In the genomic region with DNA sequence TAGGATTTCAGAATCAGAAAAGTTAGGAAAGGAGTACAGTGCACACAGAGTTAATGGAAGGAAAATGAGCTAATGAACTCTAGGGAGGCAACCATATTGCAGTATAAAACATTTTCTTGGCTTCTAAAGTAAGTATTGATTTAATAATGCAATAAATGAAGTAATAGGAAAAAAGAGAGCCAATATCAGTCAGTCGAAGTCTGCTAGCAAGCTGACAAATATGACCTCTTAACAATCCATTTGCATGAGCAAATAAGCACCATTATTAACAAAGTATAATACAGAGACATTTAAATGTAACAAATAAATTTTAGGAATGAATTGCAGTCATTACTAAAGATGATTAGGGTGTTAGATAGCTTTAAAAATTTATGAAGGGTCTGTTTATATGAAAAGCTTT, we compare ENCODE assay signal across 13 cellular contexts.
A peak's percentile ranks its signal among the peaks of the same experiment; 100 is the strongest.
DNase-seq lines count a peak whose midpoint lies in the region; ATAC-seq and TF ChIP-seq lines count a peak whose summit lies in the region.
"Had no signal": no experiment of that assay in that cellular context is flagged by ENCODE, and none has a peak within 500 bp of the region (broad histone marks: within the 10 kb centered on the region; RNA-seq: fewer than 3 reads in every experiment).

No MANE protein-coding gene starts in this region.

- CTCF ChIA-PET in IMR-90 (lab: Yijun Ruan, JAX) = no interaction called here
- CTCF ChIA-PET in activated CD8-positive, alpha-beta T cell treated with anti-CD3 and anti-CD28 coated beads for 36 hours (lab: Charles Lee) = no interaction called here

- no peak for TF ChIP-seq RAD21 in IMR-90 (IDR thresholded peaks at IDR 0.05; ENCODE audit: low read length)

- DNase-seq in IMR-90 (no peak), hepatocyte (ENCODE audit: low spot score) (no peak), vagina (ENCODE audit: extremely low spot score in 2 of 2) (no peak), NCI-H146 (lab: John Stamatoyannopoulos, UW) (no peak), left lung (no peak)
- DNase-seq in activated CD8-positive, alpha-beta T cell treated with anti-CD3 and anti-CD28 coated beads for 36 hours = no peak
- DNase-seq: Caco-2; CD8-positive, alpha-beta memory T cell; DMS53; GF-D8 had no signal

- intact Hi-C loops in IMR-90 (cut with micrococcal nuclease) = no loop called here
- intact Hi-C loops in vagina (cut with DNase I) = no loop called here
- intact Hi-C loops in left lung (cut with DNase I) = no loop called here
- intact Hi-C loops in activated CD8-positive, alpha-beta T cell treated with anti-CD3 and anti-CD28 coated beads for 36 hours (cut with micrococcal nuclease) = no loop called here

- H3K9ac ChIP-seq in IMR-90 (ENCODE audit: low read depth, low read length) = no peak overlapping the region
- no peak overlapping the region for H3K9ac ChIP-seq in rectal smooth muscle tissue (ENCODE audit: low read length)

- no peak overlapping the region for H3K4ac ChIP-seq in IMR-90 (ENCODE audit: low read depth, low read length)

- H3K18ac ChIP-seq in IMR-90 (ENCODE audit: low read depth, low read length) = peak overlapping the region; percentile 47

- peaks cover 3% of the 10 kb centered on the region for H3K79me2 ChIP-seq in hepatocyte

- H2BK120ac ChIP-seq in IMR-90 (ENCODE audit: low read depth, low read length) = no peak overlapping the region

- H3K56ac ChIP-seq in IMR-90 (ENCODE audit: extremely low read depth, insufficient read depth, low read length) = no peak overlapping the region

- ATAC-seq in IMR-90 (ENCODE audit: low read depth) (no peak), left lung (no peak)
- no peak for ATAC-seq in activated CD8-positive, alpha-beta T cell treated with anti-CD3 and anti-CD28 coated beads for 36 hours
- ATAC-seq: HCT116 had no signal

- H3K4me3 Mint-ChIP-seq in activated CD8-positive, alpha-beta T cell treated with anti-CD3 and anti-CD28 coated beads for 36 hours = no peak overlapping the region
- H3K4me3 Mint-ChIP-seq: CD14-positive monocyte; CD8-positive, alpha-beta memory T cell had no signal

- no peak overlapping the region for H3K23ac ChIP-seq in IMR-90 (ENCODE audit: low read depth, low read length)

- H3K4me1 ChIP-seq in IMR-90 (ENCODE audit: control insufficient read depth, insufficient read depth, low read length) = peaks cover 4% of the 10 kb centered on the region
- peaks cover 13% of the 10 kb centered on the region for H3K4me1 ChIP-seq in hepatocyte (ENCODE audit: insufficient read depth)
- peaks cover 27% of the 10 kb centered on the region for H3K4me1 ChIP-seq in rectal smooth muscle tissue (ENCODE audit: control insufficient read depth, insufficient read depth, low read length)
- H3K4me1 ChIP-seq in vagina = peaks cover 11% of the 10 kb centered on the region
- peaks cover 0 to 3% of the 10 kb centered on the region in 2 donors for H3K4me1 ChIP-seq in left lung
- H3K4me1 ChIP-seq: Caco-2 had no signal

- H2AFZ ChIP-seq in IMR-90 (replicated peaks; ENCODE audit: low read length, poor library complexity) (no peak overlapping the region), hepatocyte (no peak overlapping the region)

- H2BK15ac ChIP-seq in IMR-90 (ENCODE audit: low read depth, low read length) = no peak overlapping the region

- H3K9me3 Mint-ChIP-seq in activated CD8-positive, alpha-beta T cell treated with anti-CD3 and anti-CD28 coated beads for 36 hours = no peaks in the 10 kb centered on the region

- no peak for TF ChIP-seq POLR2A in IMR-90 (IDR thresholded peaks at IDR 0.05; ENCODE audit: low read depth, low read length)
- no peak for TF ChIP-seq POLR2A in vagina (IDR thresholded peaks at IDR 0.05)

- no peak for TF ChIP-seq CTCF in IMR-90 (conservative IDR thresholded peaks at IDR 0.05; ENCODE audit: low read depth, low read length)
- TF ChIP-seq CTCF in hepatocyte (IDR thresholded peaks at IDR 0.05; ENCODE audit: poor library complexity) = no peak
- TF ChIP-seq CTCF in vagina (IDR thresholded peaks at IDR 0.05) = no peak
- no peak for TF ChIP-seq CTCF in left lung (IDR thresholded peaks at IDR 0.05)
- TF ChIP-seq CTCF in activated CD8-positive, alpha-beta T cell treated with anti-CD3 and anti-CD28 coated beads for 36 hours (IDR thresholded peaks at IDR 0.05) = no peak

- no peak overlapping the region for H4K91ac ChIP-seq in IMR-90 (ENCODE audit: insufficient read depth, low read depth, low read length)

- no peaks in the 10 kb centered on the region for H3K9me1 ChIP-seq in IMR-90 (ENCODE audit: insufficient read depth, low read length)

- no peak overlapping the region for H4K5ac ChIP-seq in IMR-90 (ENCODE audit: low read depth, low read length)

- POLR2A ChIA-PET in IMR-90 (lab: Charles Lee; ENCODE audit: unreplicated experiment) = no interaction called here
- POLR2A ChIA-PET in activated CD8-positive, alpha-beta T cell treated with anti-CD3 and anti-CD28 coated beads for 36 hours (lab: Charles Lee) = no interaction called here

- H3K4me2 ChIP-seq in IMR-90 (ENCODE audit: low read depth, low read length) = no peak overlapping the region
- peak overlapping the region; percentile 54 for H3K4me2 ChIP-seq in hepatocyte

- H3K27me3 ChIP-seq in IMR-90 (ENCODE audit: control insufficient read depth, insufficient read depth, low read length) (no peaks in the 10 kb centered on the region), hepatocyte (no peaks in the 10 kb centered on the region), rectal smooth muscle tissue (ENCODE audit: control insufficient read depth, insufficient read depth, low read length) (no peaks in the 10 kb centered on the region), vagina (no peaks in the 10 kb centered on the region), left lung (no peaks in the 10 kb centered on the region)

- no TSS peak for BruUV-seq in IMR-90 (replicated peaks; lab: Mats Ljungman, UMichigan)

- H2AK5ac ChIP-seq in IMR-90 (ENCODE audit: low read depth, low read length) = no peak overlapping the region

- H3K4me3 ChIP-seq in IMR-90 (ENCODE audit: insufficient read depth, low read depth, low read length) = no peak overlapping the region
- no peak overlapping the region for H3K4me3 ChIP-seq in hepatocyte
- no peak overlapping the region for H3K4me3 ChIP-seq in rectal smooth muscle tissue (ENCODE audit: low read length)
- H3K4me3 ChIP-seq in vagina = no peak overlapping the region
- H3K4me3 ChIP-seq in left lung = no peak overlapping the region

- H3K36me3 ChIP-seq in IMR-90 (ENCODE audit: control insufficient read depth, insufficient read depth, low read length) (no peaks in the 10 kb centered on the region), hepatocyte (replicated peaks; ENCODE audit: insufficient read depth, low read depth) (no peaks in the 10 kb centered on the region), rectal smooth muscle tissue (ENCODE audit: control insufficient read depth, insufficient read depth, low read length) (no peaks in the 10 kb centered on the region), vagina (no peaks in the 10 kb centered on the region), left lung (no peaks in the 10 kb centered on the region)

- H2BK5ac ChIP-seq in IMR-90 (ENCODE audit: low read depth, low read length, poor library complexity, severe bottlenecking) = no peak overlapping the region

- peaks cover 6% of the 10 kb centered on the region for H3K9me3 ChIP-seq in IMR-90 (ENCODE audit: control insufficient read depth, insufficient read depth, low read length)
- H3K9me3 ChIP-seq in hepatocyte (ENCODE audit: low read depth) = no peaks in the 10 kb centered on the region
- H3K9me3 ChIP-seq in vagina = no peaks in the 10 kb centered on the region
- H3K9me3 ChIP-seq in left lung = peaks cover 0 to 8% of the 10 kb centered on the region in 2 donors
- H3K9me3 ChIP-seq: Caco-2 had no signal

- no peaks in the 10 kb centered on the region for H3K9me2 ChIP-seq in hepatocyte (replicated peaks; ENCODE audit: insufficient read depth)

- dilution Hi-C loops in IMR-90 (cut with HindIII; ENCODE audit: low sequenced_read_pairs, unreplicated experiment) = no loop called here

- H3K27ac ChIP-seq in IMR-90 (ENCODE audit: insufficient read depth, low read length) (no peak overlapping the region), hepatocyte (peak overlapping the region; percentile 85), rectal smooth muscle tissue (ENCODE audit: low read depth, low read length) (peak overlapping the region; percentile 12), vagina (peak overlapping the region; percentile 33), left lung (peak overlapping the region in 1 of 2 donors; percentile 16)

- H3K36me3 Mint-ChIP-seq in activated CD8-positive, alpha-beta T cell treated with anti-CD3 and anti-CD28 coated beads for 36 hours (ENCODE audit: low read depth) = no peaks in the 10 kb centered on the region
- H3K36me3 Mint-ChIP-seq: CD14-positive monocyte; CD8-positive, alpha-beta memory T cell had no signal

- no peak overlapping the region for H2BK20ac ChIP-seq in IMR-90 (ENCODE audit: low read depth, low read length)

- H4K8ac ChIP-seq in IMR-90 (ENCODE audit: low read depth in 2 of 2, low read length in 2 of 2) = no peak overlapping the region

- in situ Hi-C loops in IMR-90 (cut with MboI; ENCODE audit: low sequenced_read_pairs) = no loop called here

- H2AK9ac ChIP-seq in IMR-90 (replicated peaks; ENCODE audit: low read depth, low read length, poor library complexity) = no peak overlapping the region

- H3K79me1 ChIP-seq in IMR-90 (ENCODE audit: low read depth in 1 of 2, low read length in 2 of 2) = no peaks in the 10 kb centered on the region

- no peak overlapping the region for H3K14ac ChIP-seq in IMR-90 (replicated peaks; ENCODE audit: low read depth, low read length)

- no peaks in the 10 kb centered on the region for H3K27me3 Mint-ChIP-seq in activated CD8-positive, alpha-beta T cell treated with anti-CD3 and anti-CD28 coated beads for 36 hours

- H3K4me1 Mint-ChIP-seq in activated CD8-positive, alpha-beta T cell treated with anti-CD3 and anti-CD28 coated beads for 36 hours (ENCODE audit: low read depth) = no peaks in the 10 kb centered on the region
- H3K4me1 Mint-ChIP-seq: CD14-positive monocyte; CD8-positive, alpha-beta memory T cell had no signal

- no peak overlapping the region for H3K27ac Mint-ChIP-seq in activated CD8-positive, alpha-beta T cell treated with anti-CD3 and anti-CD28 coated beads for 36 hours
- H3K27ac Mint-ChIP-seq: CD14-positive monocyte; CD8-positive, alpha-beta memory T cell had no signal

- H4K20me1 ChIP-seq in IMR-90 (ENCODE audit: insufficient read depth, low read length) = no peaks in the 10 kb centered on the region
- H4K20me1 ChIP-seq in hepatocyte (ENCODE audit: insufficient read depth, poor library complexity, severe bottlenecking) = no peaks in the 10 kb centered on the region

- WGBS in IMR-90 (ENCODE audit: extremely low coverage in 2 of 2, insufficient read length in 1 of 2), 2 experiments = no CpG with 5 or more reads among the region's 1 CpG
- 52% methylated on average over 1 of the region's 1 CpG for WGBS in hepatocyte (ENCODE audit: low lambda C conversion rate, missing lambda C conversion rate)

TF ChIP-seq in IMR-90, 13 proteins besides CTCF, POLR2A, EP300 and RAD21 (continues in another document):
- TF ChIP-seq MXI1 (IDR thresholded peaks at IDR 0.05; ENCODE audit: borderline replicate concordance, low read depth, low read length) (no peak), SMC3 (IDR thresholded peaks at IDR 0.05; ENCODE audit: low read depth, low read length) (no peak), RFX5 (IDR thresholded peaks at IDR 0.05; ENCODE audit: low read depth, low read length) (no peak), MAFK (IDR thresholded peaks at IDR 0.05; ENCODE audit: low read depth, low read length) (no peak), BHLHE40 (IDR thresholded peaks at IDR 0.05; ENCODE audit: low read depth, low read length) (no peak)
